In the genomic region with DNA sequence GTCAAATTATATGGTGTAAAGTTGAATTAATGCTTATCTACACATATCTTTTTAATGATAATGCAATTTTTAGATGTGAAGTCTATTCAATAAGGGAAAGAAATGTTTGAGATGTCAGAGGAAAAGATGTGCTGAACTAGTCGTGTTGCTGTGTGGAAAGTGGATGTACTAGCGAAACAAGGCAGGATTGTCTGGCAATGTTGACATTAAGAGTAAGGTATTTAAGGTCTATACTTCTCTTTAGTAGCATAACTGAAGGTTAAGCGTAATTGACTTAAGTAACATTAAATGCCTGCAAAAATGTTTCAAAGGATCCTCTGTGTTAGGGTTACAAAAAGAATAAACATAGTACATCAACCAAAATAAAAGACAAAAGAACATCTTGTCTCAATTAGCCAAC, we compare ENCODE assay signal across 28 cellular contexts.
"Had no signal": no experiment of that assay in that cellular context is flagged by ENCODE, and none has a peak within 500 bp of the region (broad histone marks: within the 10 kb centered on the region; RNA-seq: fewer than 3 reads in every experiment).

No MANE protein-coding gene starts in this region.

- H3K4me2 ChIP-seq: neural progenitor cell had no signal

- H2AFZ ChIP-seq: neural progenitor cell had no signal

- H3K27me3 ChIP-seq: left lung, neural progenitor cell, ovary, stomach, testis, thyroid gland, transverse colon, upper lobe of left lung, vagina had no signal

- H3K9me3 ChIP-seq: left lung, lower lobe of right lung, ovary, stomach, testis, thyroid gland, transverse colon, upper lobe of left lung, vagina had no signal

- DNase-seq: hypothalamus; immature natural killer cell; kidney; left colon; left lung; lower lobe of right lung; mammary epithelial cell; mesenchymal stem cell; naive B cell; natural killer cell; nephron progenitor cell; ovary; retina; right cardiac atrium; stimulated activated CD4-positive, alpha-beta T cell treated with anti-CD3 and anti-CD28 coated beads, Interleukin-12 subunit alpha, Interleukin-12 subunit beta, amount 100 ng/mL, for 4 hours; stimulated activated CD4-positive, alpha-beta T cell treated with anti-CD3 and anti-CD28 coated beads, Interleukin-15, amount 100 ng/mL, for 24 hours; stimulated activated CD4-positive, alpha-beta T cell treated with anti-CD3 and anti-CD28 coated beads, Interleukin-2, amount 100 ng/mL, for 24 hours; stimulated activated CD4-positive, alpha-beta T cell treated with anti-CD3 and anti-CD28 coated beads, Interleukin-4, amount 100 ng/mL, for 1 hour; stimulated activated naive B cell treated with anti-CD40 and anti-IgM and Interleukin-4, amounts not matched to agents 10 μg/mL and 1 μg/mL and 100 μg/mL, for 72 hours; stimulated activated naive CD8-positive, alpha-beta T cell treated with anti-CD3 and anti-CD28 coated beads, Interleukin-15, Interleukin-2, amounts not matched to agents 100 U/mL and 50 U/mL, for 24 hours; stomach; testis; thyroid gland; transverse colon; upper lobe of left lung had no signal

- H3K27ac ChIP-seq: left lung, lower lobe of right lung, neural progenitor cell, ovary, stomach, testis, thyroid gland, transverse colon, upper lobe of left lung, vagina had no signal

- H3K4me3 ChIP-seq: left lung, lower lobe of right lung, neural progenitor cell, ovary, stomach, testis, thyroid gland, transverse colon, upper lobe of left lung, vagina had no signal

- H3K4me1 ChIP-seq: lower lobe of right lung, stomach, testis, thyroid gland, transverse colon, upper lobe of left lung, vagina had no signal

- H3K36me3 ChIP-seq: left lung, lower lobe of right lung, neural progenitor cell, ovary, stomach, thyroid gland, transverse colon, upper lobe of left lung, vagina had no signal

- ATAC-seq: left colon; left lung; lower lobe of right lung; natural killer cell; right cardiac atrium; stimulated activated naive CD8-positive, alpha-beta T cell treated with anti-CD3 and anti-CD28 coated beads, Interleukin-15, Interleukin-2, amounts not matched to agents 100 U/mL and 50 U/mL, for 24 hours had no signal

- H3K9ac ChIP-seq: neural progenitor cell had no signal

- FAIRE-seq: islet of Langerhans, kidney had no signal
